ENCODE assay signal across 1 cellular context in the genomic region with DNA sequence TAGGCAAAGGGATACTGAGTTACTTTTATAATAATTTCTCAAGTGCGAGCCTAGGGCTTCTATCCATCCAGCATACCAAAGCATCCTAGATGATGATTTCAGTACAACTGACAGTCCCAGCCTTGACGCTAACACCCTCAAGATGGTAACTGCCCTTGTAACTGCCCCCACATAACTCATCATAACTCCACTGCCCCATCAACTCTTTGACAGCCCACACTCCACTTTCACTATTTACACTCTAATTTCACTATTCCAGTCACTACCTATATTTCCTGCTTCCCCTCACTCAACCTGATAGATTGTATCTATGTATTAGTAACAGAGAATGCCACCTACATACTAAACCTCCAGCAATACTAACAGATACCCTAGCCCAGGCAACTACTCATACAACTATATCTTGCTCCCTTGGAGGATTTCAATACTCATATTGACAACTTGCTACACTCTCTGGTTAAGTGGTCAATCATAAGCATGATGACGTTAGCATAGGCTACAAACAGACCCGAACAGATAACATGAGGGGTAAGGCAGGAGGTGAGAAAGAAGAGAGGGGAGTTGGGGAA.
A peak's percentile ranks its signal among the peaks of the same experiment; 100 is the strongest.
TF ChIP-seq lines count a peak whose summit lies in the region.

No MANE protein-coding gene starts in this region.

TF ChIP-seq in HEK293, 187 proteins besides CTCF, POLR2A, EP300 and RAD21 (continued from another document):
- TF ChIP-seq ZBTB11 (tag by site-specific recombination; conservative IDR thresholded peaks at IDR 0.05; ENCODE audit: low read depth) = no peak
- no peak for TF ChIP-seq ZNF138 (tag by site-specific recombination; IDR thresholded peaks at IDR 0.05; ENCODE audit: borderline replicate concordance)
- TF ChIP-seq, protein P1, sequence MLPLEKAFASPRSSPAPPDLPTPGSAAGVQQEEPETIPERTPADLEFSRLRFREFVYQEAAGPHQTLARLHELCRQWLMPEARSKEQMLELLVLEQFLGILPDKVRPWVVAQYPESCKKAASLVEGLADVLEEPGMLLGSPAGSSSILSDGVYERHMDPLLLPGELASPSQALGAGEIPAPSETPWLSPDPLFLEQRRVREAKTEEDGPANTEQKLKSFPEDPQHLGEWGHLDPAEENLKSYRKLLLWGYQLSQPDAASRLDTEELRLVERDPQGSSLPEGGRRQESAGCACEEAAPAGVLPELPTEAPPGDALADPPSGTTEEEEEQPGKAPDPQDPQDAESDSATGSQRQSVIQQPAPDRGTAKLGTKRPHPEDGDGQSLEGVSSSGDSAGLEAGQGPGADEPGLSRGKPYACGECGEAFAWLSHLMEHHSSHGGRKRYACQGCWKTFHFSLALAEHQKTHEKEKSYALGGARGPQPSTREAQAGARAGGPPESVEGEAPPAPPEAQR (tag by site-specific recombination; IDR thresholded peaks at IDR 0.05) = no peak
- peak; percentile 27; the same call in 1 of the 2 replicates for TF ChIP-seq PRDM1 (tag by site-specific recombination; IDR thresholded peaks at IDR 0.05)
